ENCODE assay signal across 8 cellular contexts in the genomic region with DNA sequence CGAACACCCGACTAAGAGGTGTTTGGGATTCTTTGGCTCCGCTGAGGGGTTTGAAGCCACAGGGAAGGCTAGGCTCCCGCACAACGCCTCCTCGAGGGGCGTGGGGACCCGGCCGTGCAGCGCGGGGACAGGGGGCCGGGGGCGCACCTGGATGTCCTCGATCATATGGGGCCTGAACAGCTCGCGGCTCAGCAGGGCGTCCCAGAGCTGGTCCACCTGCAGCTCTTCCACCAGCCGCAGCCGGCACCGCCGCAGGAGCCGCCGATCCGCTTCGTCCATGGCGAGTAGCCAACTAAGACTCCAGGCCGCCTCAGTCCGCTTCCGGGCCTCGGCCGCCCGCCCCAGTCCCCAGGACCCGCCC. TPM values are rescaled to one million over a fixed set of nuclear protein-coding genes. Genes with fewer than 3 reads are reported as not detected.
DNase-seq lines count a peak whose midpoint lies in the region; ATAC-seq and TF ChIP-seq lines count a peak whose summit lies in the region.

TSS of gene CASP9 (minus strand) at position 294 of the 361 bp plus-strand sequence. CDS start at position 279, 15 bp downstream.

- H3K9ac ChIP-seq in skeletal muscle tissue (ENCODE audit: low read depth in 1 of 3, low read length in 3 of 3), result peak within 1 kb of the TSS; percentile 82 to 93 (median 84)

- H3K4me3 ChIP-seq in heart right ventricle (peak within 1 kb of the TSS; percentile 44 to 94 (median 72)), skeletal muscle tissue (ENCODE audit: low read length in 3 of 3) (peak within 1 kb of the TSS; percentile 83 to 85 (median 84))

- no peaks in the 10 kb centered on the region for H3K9me3 Mint-ChIP-seq in activated CD8-positive, alpha-beta T cell treated with anti-CD3 and anti-CD28 coated beads for 36 hours

- H3K9me3 ChIP-seq in heart right ventricle, result no peaks in the 10 kb centered on the region
- no peaks in the 10 kb centered on the region for H3K9me3 ChIP-seq in skeletal muscle tissue (ENCODE audit: control insufficient read depth in 3 of 3, low read length in 3 of 3)

- peaks cover 3 to 49% (median 37%) of the 10 kb centered on the region in 9 donors for H3K4me1 ChIP-seq in heart right ventricle
- peaks cover 24 to 28% (median 27%) of the 10 kb centered on the region in 3 donors for H3K4me1 ChIP-seq in skeletal muscle tissue (ENCODE audit: control insufficient read depth in 3 of 3, insufficient read depth in 3 of 3, low read length in 3 of 3)

- CTCF ChIA-PET in activated CD8-positive, alpha-beta T cell treated with anti-CD3 and anti-CD28 coated beads for 36 hours (lab: Charles Lee), result interaction anchor here (0.8 to 1.2 kb wide), 2 partner anchors 9 to 92 kb away, joined by 4 to 5 read pairs; no protein-coding TSS in a partner anchor

- no peak for TF ChIP-seq CTCF in 22Rv1 (IDR thresholded peaks at IDR 0.05)
- TF ChIP-seq CTCF in activated CD8-positive, alpha-beta T cell treated with anti-CD3 and anti-CD28 coated beads for 36 hours (IDR thresholded peaks at IDR 0.05), result no peak
- no peak for TF ChIP-seq CTCF in heart right ventricle (IDR thresholded peaks at IDR 0.05)

- H3K4me3 Mint-ChIP-seq in activated CD8-positive, alpha-beta T cell treated with anti-CD3 and anti-CD28 coated beads for 36 hours, result peak within 1 kb of the TSS; percentile 79

- no peak for ATAC-seq in activated CD8-positive, alpha-beta T cell treated with anti-CD3 and anti-CD28 coated beads for 36 hours
- ATAC-seq in heart right ventricle (no peak), GM18517 (IDR thresholded peaks at IDR 0.05; ENCODE audit: unreplicated experiment) (no peak), HG03135 (IDR thresholded peaks at IDR 0.05; ENCODE audit: unreplicated experiment) (no peak)

- H3K36me3 ChIP-seq in heart right ventricle, result peaks cover 0 to 2% (median 0%) of the 10 kb centered on the region in 9 donors
- no peaks in the 10 kb centered on the region for H3K36me3 ChIP-seq in skeletal muscle tissue (ENCODE audit: control insufficient read depth in 3 of 3, insufficient read depth in 3 of 3, low read length in 3 of 3)

- intact Hi-C loops in activated CD8-positive, alpha-beta T cell treated with anti-CD3 and anti-CD28 coated beads for 36 hours (cut with micrococcal nuclease), result no loop called here
- intact Hi-C loops in heart right ventricle (cut with DNase I), result loop anchor here in 1 of 10 donors (10.0 kb wide), 1 partner anchor 91 kb away; the partner anchor contains the start of gene DDI2

- POLR2A ChIA-PET in activated CD8-positive, alpha-beta T cell treated with anti-CD3 and anti-CD28 coated beads for 36 hours (lab: Charles Lee), result no interaction called here

- DNase-seq in H4 (ENCODE audit: low spot score) (no peak), heart right ventricle (no peak), anterior cingulate cortex (lab: John Stamatoyannopoulos, UW) (no peak)
- no peak for DNase-seq in activated CD8-positive, alpha-beta T cell treated with anti-CD3 and anti-CD28 coated beads for 36 hours

- H3K27me3 ChIP-seq in heart right ventricle (no peaks in the 10 kb centered on the region), skeletal muscle tissue (ENCODE audit: control insufficient read depth in 3 of 3, insufficient read depth in 3 of 3, low read length in 3 of 3) (no peaks in the 10 kb centered on the region)

- WGBS in heart right ventricle, 2 donors, result 0 to 1% methylated on average over 29 to 33 of the region's 33 CpGs

- H3K27ac Mint-ChIP-seq in activated CD8-positive, alpha-beta T cell treated with anti-CD3 and anti-CD28 coated beads for 36 hours, result peak within 1 kb of the TSS; percentile 98

- H3K27ac ChIP-seq in 22Rv1, result peak within 1 kb of the TSS; percentile 94
- peak within 1 kb of the TSS; percentile 88 to 99 (median 96) for H3K27ac ChIP-seq in heart right ventricle
- peak within 1 kb of the TSS; percentile 95 for H3K27ac ChIP-seq in skeletal muscle tissue (ENCODE audit: low read depth, low read length)

- no peaks in the 10 kb centered on the region for H3K36me3 Mint-ChIP-seq in activated CD8-positive, alpha-beta T cell treated with anti-CD3 and anti-CD28 coated beads for 36 hours (ENCODE audit: low read depth)

- no peaks in the 10 kb centered on the region for H3K27me3 Mint-ChIP-seq in activated CD8-positive, alpha-beta T cell treated with anti-CD3 and anti-CD28 coated beads for 36 hours

- peaks cover 44% of the 10 kb centered on the region for H3K4me1 Mint-ChIP-seq in activated CD8-positive, alpha-beta T cell treated with anti-CD3 and anti-CD28 coated beads for 36 hours (ENCODE audit: low read depth)

RNA-seq across cellular contexts. Expression of gene CASP9, which starts in this region (rescaled TPM):
- 10.3 and 17.0 TPM in 2 replicates for total RNA-seq in H4 (2014; rRNA removed; shearing (Covaris generic))
- total RNA-seq in activated CD8-positive, alpha-beta T cell treated with anti-CD3 and anti-CD28 coated beads for 36 hours, result 10 to 100 TPM in 1 of 2 experiments, 1 to 10 TPM in 1; 9.7 to 11.5 TPM
- total RNA-seq in heart right ventricle (10 to 100 TPM in 9 of 10 donors, 1 to 10 TPM in 1; 8.6 to 16.6 (median 14.2) TPM), skeletal muscle tissue (9.9 TPM)
- 10 to 100 TPM; 14.3 to 22.2 TPM for polyA plus RNA-seq in heart right ventricle
